1 cellular context compared by ENCODE assay signal in the genomic region with DNA sequence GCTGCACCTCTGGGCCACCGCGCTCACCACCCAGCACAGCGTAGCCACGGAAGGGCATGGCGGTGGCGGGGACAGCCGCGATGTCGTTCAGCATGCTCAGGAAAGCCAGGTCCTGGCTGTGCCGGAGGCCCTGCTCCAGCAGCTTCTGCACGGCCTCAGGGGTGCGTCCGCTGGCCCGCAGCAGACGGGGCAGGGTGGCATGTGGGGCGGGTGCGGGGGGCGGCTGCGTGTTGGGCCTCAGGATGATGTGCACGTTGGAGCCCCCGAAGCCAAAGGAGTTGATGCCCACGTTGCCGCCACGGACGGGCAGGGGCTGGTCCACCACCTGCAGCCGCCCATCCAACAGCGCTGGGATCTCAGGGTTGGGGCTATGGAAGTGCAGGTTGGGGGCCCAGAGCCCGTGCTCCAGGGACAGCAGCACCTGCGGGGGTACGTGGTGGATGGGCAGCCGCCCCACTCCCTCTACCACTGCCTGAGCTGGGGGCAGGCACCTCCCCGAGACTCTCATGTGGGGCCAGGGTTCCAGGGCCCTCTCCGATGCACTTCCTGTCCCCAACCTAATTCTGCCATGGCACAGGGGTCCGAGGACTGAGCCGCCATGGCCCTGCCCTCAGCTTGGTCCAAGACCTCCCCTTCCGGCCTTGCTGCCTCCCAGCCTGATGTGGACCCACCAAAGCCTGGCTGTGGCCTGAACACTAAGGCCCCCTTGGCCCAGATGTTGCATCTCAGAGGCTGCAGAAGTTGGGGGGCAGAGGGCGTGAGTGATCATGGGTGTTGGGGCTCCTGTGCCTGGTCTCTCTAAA.
A peak's percentile ranks its signal among the peaks of the same experiment; 100 is the strongest.
TF ChIP-seq lines count a peak whose summit lies in the region.

No MANE protein-coding gene starts in this region.

TF ChIP-seq in H1, 55 proteins besides CTCF, POLR2A, EP300 and RAD21:
- TF ChIP-seq POLR2AphosphoS5 (IDR thresholded peaks at IDR 0.05; ENCODE audit: low read depth, low read length), result peak; percentile 46
- TF ChIP-seq NANOG (IDR thresholded peaks at IDR 0.05; ENCODE audit: insufficient read depth, low read depth, low read length, poor library complexity, severe bottlenecking), result no peak
